Comparison of ENCODE assay signal across 1 cellular context in the genomic region with DNA sequence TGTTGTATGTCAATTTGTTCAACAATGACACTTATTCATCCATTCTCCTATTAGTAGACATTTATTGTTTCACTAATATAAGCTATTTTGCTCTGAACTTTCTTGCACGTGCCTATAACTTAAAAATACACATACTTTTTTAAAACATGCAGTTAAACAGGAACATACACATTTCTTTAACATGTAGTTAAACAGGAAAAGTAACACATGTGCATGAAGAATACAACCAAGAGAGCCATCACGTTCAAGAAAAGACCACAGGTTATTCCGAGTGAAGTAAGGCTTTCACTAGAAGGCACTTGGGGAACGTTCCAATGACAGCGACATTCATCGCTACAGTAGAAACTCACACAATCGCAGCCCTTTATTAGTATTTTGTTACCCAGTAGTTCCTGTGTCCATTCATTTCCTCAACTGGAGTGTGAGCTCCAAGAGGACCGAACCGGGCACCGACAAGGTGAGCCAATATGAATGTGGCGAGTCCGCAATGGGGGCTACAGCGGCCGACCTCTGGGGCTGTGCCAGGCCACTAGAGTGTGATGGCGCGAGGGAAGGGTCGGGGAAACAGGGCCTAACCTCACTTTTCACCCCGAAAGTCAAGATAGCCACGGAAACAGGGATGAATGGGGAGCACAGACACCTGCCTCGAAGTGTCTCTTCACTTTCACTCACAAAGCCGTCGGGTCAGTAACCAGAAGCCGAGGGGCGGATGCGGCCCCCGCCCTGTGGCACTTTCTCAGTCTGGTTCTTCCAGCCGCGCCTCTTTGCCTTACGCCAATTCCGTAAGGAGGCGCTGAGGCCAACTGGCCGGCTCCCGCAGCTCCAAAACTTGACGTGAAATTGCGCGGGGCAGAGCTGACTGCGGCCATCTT.
TF ChIP-seq lines count a peak whose summit lies in the region.

No MANE protein-coding gene starts in this region.

TF ChIP-seq in IMR-90, 13 proteins besides CTCF, POLR2A, EP300 and RAD21:
- TF ChIP-seq RCOR1 (IDR thresholded peaks at IDR 0.05; ENCODE audit: insufficient replicate concordance, low read length) = no peak
- TF ChIP-seq CEBPB (IDR thresholded peaks at IDR 0.05; ENCODE audit: low read depth, low read length) = no peak
- TF ChIP-seq BHLHE40 (IDR thresholded peaks at IDR 0.05; ENCODE audit: low read depth, low read length) = no peak
- TF ChIP-seq SMC3 (IDR thresholded peaks at IDR 0.05; ENCODE audit: low read depth, low read length) = no peak
- no peak for TF ChIP-seq RFX5 (IDR thresholded peaks at IDR 0.05; ENCODE audit: low read depth, low read length)
- no peak for TF ChIP-seq ELK1 (IDR thresholded peaks at IDR 0.05; ENCODE audit: borderline replicate concordance, low read depth, low read length)
- TF ChIP-seq FOS (IDR thresholded peaks at IDR 0.05; ENCODE audit: low read depth, low read length) = no peak
- no peak for TF ChIP-seq MAZ (IDR thresholded peaks at IDR 0.05; ENCODE audit: borderline replicate concordance, low read depth, low read length)
- no peak for TF ChIP-seq NFE2L2 (IDR thresholded peaks at IDR 0.05; ENCODE audit: low read depth, low read length)
- no peak for TF ChIP-seq MXI1 (IDR thresholded peaks at IDR 0.05; ENCODE audit: borderline replicate concordance, low read depth, low read length)
- TF ChIP-seq, protein P1, sequence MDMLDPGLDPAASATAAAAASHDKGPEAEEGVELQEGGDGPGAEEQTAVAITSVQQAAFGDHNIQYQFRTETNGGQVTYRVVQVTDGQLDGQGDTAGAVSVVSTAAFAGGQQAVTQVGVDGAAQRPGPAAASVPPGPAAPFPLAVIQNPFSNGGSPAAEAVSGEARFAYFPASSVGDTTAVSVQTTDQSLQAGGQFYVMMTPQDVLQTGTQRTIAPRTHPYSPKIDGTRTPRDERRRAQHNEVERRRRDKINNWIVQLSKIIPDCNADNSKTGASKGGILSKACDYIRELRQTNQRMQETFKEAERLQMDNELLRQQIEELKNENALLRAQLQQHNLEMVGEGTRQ (IDR thresholded peaks at IDR 0.05; ENCODE audit: low read depth, low read length) = no peak
- no peak for TF ChIP-seq CHD1 (IDR thresholded peaks at IDR 0.05; ENCODE audit: low read depth, low read length)
- no peak for TF ChIP-seq MAFK (IDR thresholded peaks at IDR 0.05; ENCODE audit: low read depth, low read length)
TF ChIP-seq in IMR-90: peak in this region for 0.
